In genomic region chr12:101356794-101357193, GRCh38 we compare ENCODE assay signal across 27 cellular contexts.
"Had no signal": no experiment of that assay in that cellular context is flagged by ENCODE, and none has a peak within 500 bp of the region (broad histone marks: within the 10 kb centered on the region; RNA-seq: fewer than 3 reads in every experiment).

No MANE protein-coding gene starts in this region.

- DNase-seq: activated CD4-positive, alpha-beta memory T cell treated with anti-CD3 and anti-CD28 coated beads for 36 hours; activated CD4-positive, alpha-beta T cell treated with anti-CD3 and anti-CD28 coated beads for 36 hours; activated CD4-positive, alpha-beta T cell treated with anti-CD3 and anti-CD28 coated beads, Interleukin-2, amount 10 ng/mL, durations not matched to agents 24 days and 14 days; activated CD4-positive, CD25-positive, alpha-beta regulatory T cell; activated CD4-positive, CD25-positive, alpha-beta regulatory T cell treated with anti-CD3 and anti-CD28 coated beads, Interleukin-2, amount 50 U/mL, for 72 hours; activated CD8-positive, alpha-beta memory T cell treated with anti-CD3 and anti-CD28 coated beads, Interleukin-2, amount 10 ng/mL, durations not matched to agents 7 days and 5 days; activated CD8-positive, alpha-beta memory T cell treated with anti-CD3 and anti-CD28 coated beads, Interleukin-2, amount 50 U/mL, for 4 hours; activated CD8-positive, alpha-beta T cell treated with anti-CD3 and anti-CD28 coated beads, Interleukin-2, amount 10 ng/mL, durations not matched to agents 7 days and 5 days; activated effector memory CD4-positive, alpha-beta T cell treated with anti-CD3 and anti-CD28 coated beads, Interleukin-2, amount 50 U/mL, for 16 hours; activated naive CD4-positive, alpha-beta T cell treated with anti-CD3 and anti-CD28 coated beads for 36 hours; activated naive CD8-positive, alpha-beta T cell treated with anti-CD3 and anti-CD28 coated beads for 36 hours; activated naive CD8-positive, alpha-beta T cell treated with anti-CD3 and anti-CD28 coated beads, Interleukin-2, amount 50 U/mL, for 24 hours; activated T-cell treated with anti-CD3 and anti-CD28 coated beads, Interleukin-2, amount 50 U/mL, for 1 hour; activated T-cell treated with anti-CD3 and anti-CD28 coated beads, Interleukin-2, amount 50 U/mL, for 48 hours; adrenal gland; amygdala; aorta; body of pancreas; caudate nucleus; cortex of kidney; dorsolateral prefrontal cortex; effector memory CD4-positive, alpha-beta T cell; endodermal cell; foreskin fibroblast; head of caudate nucleus; hippocampal formation had no signal

- H3K9me3 ChIP-seq: adrenal gland, body of pancreas had no signal

- ATAC-seq: activated CD4-positive, alpha-beta T cell treated with anti-CD3 and anti-CD28 coated beads for 36 hours; activated CD8-positive, alpha-beta memory T cell treated with anti-CD3 and anti-CD28 coated beads, Interleukin-2, amount 10 ng/mL, durations not matched to agents 7 days and 5 days; activated CD8-positive, alpha-beta T cell treated with anti-CD3 and anti-CD28 coated beads, Interleukin-2, amount 10 ng/mL, durations not matched to agents 7 days and 5 days; activated naive CD8-positive, alpha-beta T cell treated with anti-CD3 and anti-CD28 coated beads, Interleukin-2, amount 50 U/mL, for 24 hours; body of pancreas; esophagus mucosa had no signal

- H3K4me3 ChIP-seq: adrenal gland, body of pancreas, dorsolateral prefrontal cortex had no signal

- H3K4me1 ChIP-seq: adrenal gland had no signal

- H3K27me3 ChIP-seq: adrenal gland, body of pancreas, dorsolateral prefrontal cortex had no signal

- H3K27ac ChIP-seq: adrenal gland, body of pancreas, dorsolateral prefrontal cortex had no signal
